In genomic region chr6:146358341-146359046, GRCh38 we compare ENCODE assay signal across 12 cellular contexts.
DNase-seq lines count a peak whose midpoint lies in the region; ATAC-seq lines count a peak whose summit lies in the region.
"Had no signal": no experiment of that assay in that cellular context is flagged by ENCODE, and none has a peak within 500 bp of the region (broad histone marks: within the 10 kb centered on the region; RNA-seq: fewer than 3 reads in every experiment).

No MANE protein-coding gene starts in this region.

- peak; percentile 19 for DNase-seq in HCEC 1CT
- DNase-seq in adipocyte (ENCODE audit: low read depth): peak; percentile 47
- peak; percentile 72 for DNase-seq in islet precursor cell
- no peak for DNase-seq in activated gamma-delta T cell treated with Interleukin-2 at 50 U/mL for 16 hours
- DNase-seq in NCI-H1694 treated with DMSO at 0.1 percent for 48 hours (lab: John Stamatoyannopoulos, UW): no peak
- DNase-seq in substantia nigra (lab: John Stamatoyannopoulos, UW): no peak
- DNase-seq: COR-L47, NCI-H526, pancreas had no signal

- no peaks in the 10 kb centered on the region for H3K79me2 ChIP-seq in ACC112 (ENCODE audit: control insufficient read depth, insufficient read depth, low read length, unreplicated experiment)

- H3K9me3 ChIP-seq in adipocyte (ENCODE audit: control insufficient read depth, low read length): no peaks in the 10 kb centered on the region
- H3K9me3 ChIP-seq: pancreas, vagina had no signal

- H3K4me3 ChIP-seq in ACC112 (ENCODE audit: low read depth, low read length) (peak overlapping the region; percentile 62), adipocyte (ENCODE audit: low read length) (peak overlapping the region; percentile 64)
- H3K4me3 ChIP-seq: pancreas, vagina had no signal

- H3K4me1 ChIP-seq in ACC112 (ENCODE audit: control insufficient read depth, insufficient read depth, low read length, unreplicated experiment): peaks cover 49% of the 10 kb centered on the region
- peaks cover 35% of the 10 kb centered on the region for H3K4me1 ChIP-seq in adipocyte (ENCODE audit: control insufficient read depth, insufficient read depth, low read length)
- H3K4me1 ChIP-seq: pancreas had no signal

- H3K36me3 ChIP-seq in ACC112 (ENCODE audit: insufficient read depth, low read length) (no peaks in the 10 kb centered on the region), adipocyte (ENCODE audit: control insufficient read depth, insufficient read depth, low read length, severe bottlenecking) (no peaks in the 10 kb centered on the region)
- H3K36me3 ChIP-seq: pancreas, vagina had no signal

- H2AFZ ChIP-seq in ACC112 (ENCODE audit: low read length, unreplicated experiment): peak overlapping the region; percentile 58

- peak overlapping the region; percentile 30 for H3K9ac ChIP-seq in adipocyte (ENCODE audit: low read length)

- ATAC-seq in HG02588 (IDR thresholded peaks at IDR 0.05; ENCODE audit: unreplicated experiment): no peak

- H3K27me3 ChIP-seq in ACC112 (ENCODE audit: insufficient read depth, low read length) (no peaks in the 10 kb centered on the region), adipocyte (replicated peaks; ENCODE audit: control insufficient read depth, insufficient read depth, low read length) (no peaks in the 10 kb centered on the region)
- H3K27me3 ChIP-seq: pancreas, vagina had no signal

- H3K27ac ChIP-seq in ACC112 (ENCODE audit: low read depth, low read length) (peak overlapping the region; percentile 99), substantia nigra (ENCODE audit: low read depth, low read length, poor library complexity, severe bottlenecking) (no peak overlapping the region)
- H3K27ac ChIP-seq: pancreas, vagina had no signal

Comparison
In these comparisons a context has a peak if more than half of its experiments do, and no peak if none do; other contexts are left out.
1. DNase-seq: peak in HCEC 1CT (single experiment), adipocyte (single experiment) and islet precursor cell (single experiment); none in activated gamma-delta T cell treated with Interleukin-2 at 50 U/mL for 16 hours (single experiment), NCI-H1694 treated with DMSO at 0.1 percent for 48 hours (single experiment) and substantia nigra (0 of 49).